ENCODE assay signal across 8 cellular contexts in the genomic region with DNA sequence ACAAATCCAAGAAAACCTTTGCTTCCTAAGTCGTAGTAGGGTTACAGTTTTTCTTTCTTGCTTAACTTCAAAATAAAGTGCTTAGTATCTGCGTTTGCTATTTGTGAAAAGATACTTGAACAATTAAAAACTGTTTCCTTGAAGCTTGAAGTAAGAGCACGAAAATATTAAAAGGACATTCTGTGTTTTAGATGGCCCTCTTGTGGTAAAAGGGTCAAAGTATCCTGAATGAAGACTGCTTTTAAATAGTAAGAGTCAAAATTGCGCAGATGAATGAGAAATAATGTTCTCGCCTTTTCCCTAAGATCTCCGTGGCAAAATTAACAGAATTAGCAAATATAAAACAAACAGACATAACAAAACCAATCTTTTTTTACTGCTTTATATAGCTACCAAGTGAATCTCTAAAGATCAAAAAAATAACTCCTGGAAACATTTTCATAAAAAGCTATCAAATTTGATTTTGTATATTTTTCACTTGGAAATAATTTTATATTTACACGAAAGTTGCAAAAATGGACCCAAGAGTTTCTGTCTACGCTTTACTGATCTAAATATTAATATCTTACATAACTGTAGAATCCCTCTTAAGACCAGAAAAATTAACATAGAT.
DNase-seq lines count a peak whose midpoint lies in the region; ATAC-seq and TF ChIP-seq lines count a peak whose summit lies in the region.

No MANE protein-coding gene starts in this region.

- H3K36me3 ChIP-seq in HCT116 (ENCODE audit: control insufficient read depth in 1 of 2, insufficient read depth in 2 of 2, low read length in 2 of 2) (peaks cover 6 to 14% of the 10 kb centered on the region in 2 experiments), OCI-LY3 (replicated peaks; ENCODE audit: low read depth, low read length) (peaks cover 30% of the 10 kb centered on the region)

- CTCF ChIA-PET in HCT116 (lab: Charles Lee): interaction anchor here (0.6 to 2.1 kb wide), 7 partner anchors 28 to 525 kb away, joined by 3 to 17 read pairs (median 5); no protein-coding TSS in a partner anchor

- TF ChIP-seq RAD21 in HCT116 (IDR thresholded peaks at IDR 0.05; ENCODE audit: low read depth): peak; percentile 86

- TF ChIP-seq CTCF in HCT116 (IDR thresholded peaks at IDR 0.05 in 2 of 3, conservative IDR thresholded peaks at IDR 0.05 in 1 of 3; ENCODE audit: borderline replicate concordance in 1 of 3, insufficient read depth in 1 of 3, low read depth in 2 of 3, low read length in 2 of 3) (peak; percentile 49 to 69 (median 52); a peak in 5 of 6 replicates), OCI-LY3 (IDR thresholded peaks at IDR 0.05; ENCODE audit: low read depth, low read length) (peak; percentile 84)

- H3K4me2 ChIP-seq in HCT116 (ENCODE audit: low read length) (peak overlapping the region; percentile 11; the same call in 1 of the 2 replicates), OCI-LY3 (ENCODE audit: low read length) (peak overlapping the region; percentile 31)

- peaks cover 86% of the 10 kb centered on the region for H3K79me2 ChIP-seq in HCT116 (ENCODE audit: insufficient read depth, low read length)
- H3K79me2 ChIP-seq in OCI-LY3 (ENCODE audit: low read length): peaks cover 76% of the 10 kb centered on the region

- H4K20me1 ChIP-seq in HCT116 (ENCODE audit: insufficient read depth) (peaks cover 13% of the 10 kb centered on the region; the same call in 1 of the 2 replicates), OCI-LY3 (ENCODE audit: insufficient read depth, low read length) (peaks cover 66% of the 10 kb centered on the region)

- POLR2A ChIA-PET in HCT116 (lab: Charles Lee): interaction anchor here (1.6 kb wide), 1 partner anchor 175 kb away, joined by 5 read pairs; the partner anchor contains the start of gene MBNL1

- H3K9me3 ChIP-seq in HCT116 (ENCODE audit: control insufficient read depth in 1 of 2, insufficient read depth in 1 of 2, low read depth in 1 of 2, low read length in 2 of 2) (no peaks in the 10 kb centered on the region), OCI-LY3 (ENCODE audit: insufficient read depth, low read length) (no peaks in the 10 kb centered on the region)

- H3K27ac ChIP-seq in HCT116 (ENCODE audit: low read depth, low read length) (peak overlapping the region; percentile 17; the same call in 1 of the 2 replicates), OCI-LY3 (ENCODE audit: low read length) (no peak overlapping the region)

- no TSS peak for BruUV-seq in HCT116 (replicated peaks; lab: Mats Ljungman, UMichigan)

- H2AFZ ChIP-seq in HCT116 (ENCODE audit: low read depth, low read length, poor library complexity, severe bottlenecking) (no peak overlapping the region), OCI-LY3 (ENCODE audit: low read depth, low read length) (no peak overlapping the region)

- peak; percentile 61 for ATAC-seq in HCT116

- peak; percentile 36 for DNase-seq in DMS153 treated with DMSO at 0.1 percent for 48 hours (lab: John Stamatoyannopoulos, UW; ENCODE audit: unreplicated experiment)
- DNase-seq in HCT116 (ENCODE audit: low read depth, low spot score): peak; percentile 38
- DNase-seq in dedifferentiated amniotic fluid mesenchymal stem cell (ENCODE audit: extremely low spot score): peak; percentile 80
- DNase-seq in medulla oblongata (ENCODE audit: extremely low spot score): peak; percentile 92
- no peak for DNase-seq in mesenteric fat pad (ENCODE audit: low spot score)
- no peak for DNase-seq in nucleus accumbens (lab: John Stamatoyannopoulos, UW)
- no peak for DNase-seq in activated T-cell treated with anti-CD3 and anti-CD28 coated beads, Interleukin-2, amount 50 U/mL, for 1 hour

- H3K9ac ChIP-seq in HCT116 (ENCODE audit: low read length) (no peak overlapping the region), OCI-LY3 (ENCODE audit: low read length) (no peak overlapping the region)

- H3K4me1 ChIP-seq in HCT116 (ENCODE audit: control insufficient read depth in 1 of 2, insufficient read depth in 2 of 2, low read length in 2 of 2) (peaks cover 8 to 12% of the 10 kb centered on the region in 2 experiments; a peak in 3 of 4 replicates), OCI-LY3 (ENCODE audit: low read length) (peaks cover 21% of the 10 kb centered on the region)

- RAD21 ChIA-PET in HCT116 (lab: Charles Lee; ENCODE audit: low non-redundant PET in 1 of 2, low total read pairs in 2 of 2, uncharacterized antibody in 2 of 2, unreplicated experiment in 2 of 2): interaction anchor here (1.0 to 1.5 kb wide), 2 partner anchors 260 kb away, joined by 4 to 5 read pairs; no protein-coding TSS in a partner anchor

- H3K27me3 ChIP-seq in HCT116 (ENCODE audit: insufficient read depth, low read length) (no peaks in the 10 kb centered on the region), OCI-LY3 (ENCODE audit: low read depth, low read length) (no peaks in the 10 kb centered on the region)

- intact Hi-C loops in HCT116 (cut with micrococcal nuclease): loop anchor here (1.0 to 5.0 kb wide), 4 partner anchors 172 to 418 kb away; no protein-coding TSS in a partner anchor

- no peaks in the 10 kb centered on the region for H3K9me2 ChIP-seq in HCT116 (ENCODE audit: insufficient read depth)

- H3K4me3 ChIP-seq in HCT116 (replicated peaks in 1 of 2; ENCODE audit: low read depth in 1 of 2, low read length in 2 of 2) (no peak overlapping the region), OCI-LY3 (ENCODE audit: low read length) (no peak overlapping the region)

- no peak for TF ChIP-seq POLR2A in HCT116 (IDR thresholded peaks at IDR 0.05; ENCODE audit: borderline replicate concordance, extremely low read depth, insufficient read depth, insufficient read length)

TF ChIP-seq in HCT116, 20 proteins besides CTCF, POLR2A, EP300 and RAD21:
- no peak for TF ChIP-seq ZFX (IDR thresholded peaks at IDR 0.05)
- no peak for TF ChIP-seq JUND (IDR thresholded peaks at IDR 0.05)

Comparison
In these comparisons a context has a peak if more than half of its experiments do, and no peak if none do; other contexts are left out.
1. DNase-seq: peak in DMS153 treated with DMSO at 0.1 percent for 48 hours (single experiment), HCT116 (single experiment), dedifferentiated amniotic fluid mesenchymal stem cell (single experiment) and medulla oblongata (single experiment); none in mesenteric fat pad (single experiment), nucleus accumbens (0 of 56) and activated T-cell treated with anti-CD3 and anti-CD28 coated beads, Interleukin-2, amount 50 U/mL, for 1 hour (single experiment).